1 cellular context compared by ENCODE assay signal in the genomic region with DNA sequence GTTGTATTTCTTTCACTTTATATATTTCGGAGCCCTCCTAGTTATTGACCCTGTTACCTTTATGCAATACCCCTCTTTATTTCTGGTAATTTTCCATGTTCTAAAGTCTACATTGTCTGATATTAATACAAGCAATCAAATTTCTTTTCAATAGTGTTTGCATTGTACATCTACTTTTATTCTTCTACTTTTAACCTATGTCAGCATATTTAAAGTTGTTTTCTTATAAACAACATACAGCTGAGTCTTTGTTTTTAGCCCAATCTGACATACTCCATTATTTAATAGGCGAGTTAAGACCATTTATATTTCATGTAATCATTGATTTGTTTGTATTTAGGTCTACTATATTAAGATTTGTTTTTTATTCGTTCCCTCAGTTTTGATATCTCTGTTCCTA.
A peak's percentile ranks its signal among the peaks of the same experiment; 100 is the strongest.
TF ChIP-seq lines count a peak whose summit lies in the region.

No MANE protein-coding gene starts in this region.

TF ChIP-seq in K562, 482 proteins besides CTCF, POLR2A, EP300 and RAD21 (continued from another document):
- TF ChIP-seq, protein P1, sequence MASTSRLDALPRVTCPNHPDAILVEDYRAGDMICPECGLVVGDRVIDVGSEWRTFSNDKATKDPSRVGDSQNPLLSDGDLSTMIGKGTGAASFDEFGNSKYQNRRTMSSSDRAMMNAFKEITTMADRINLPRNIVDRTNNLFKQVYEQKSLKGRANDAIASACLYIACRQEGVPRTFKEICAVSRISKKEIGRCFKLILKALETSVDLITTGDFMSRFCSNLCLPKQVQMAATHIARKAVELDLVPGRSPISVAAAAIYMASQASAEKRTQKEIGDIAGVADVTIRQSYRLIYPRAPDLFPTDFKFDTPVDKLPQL (IDR thresholded peaks at IDR 0.05; ENCODE audit: extremely low read depth, insufficient read length): no peak
- TF ChIP-seq NFYB (IDR thresholded peaks at IDR 0.05; ENCODE audit: extremely low read depth, insufficient read length): no peak
- TF ChIP-seq MAFF (IDR thresholded peaks at IDR 0.05; ENCODE audit: low read length): peak; percentile 65; the same call in 1 of the 2 replicates
- peak; percentile 73 for TF ChIP-seq MAFK (IDR thresholded peaks at IDR 0.05; ENCODE audit: low read length)
- no peak for TF ChIP-seq NR4A1 (CRISPR knock-in tag; IDR thresholded peaks at IDR 0.05)
- TF ChIP-seq NR4A1 (tag; IDR thresholded peaks at IDR 0.05): no peak
- peak; percentile 77 for TF ChIP-seq C11orf30 (IDR thresholded peaks at IDR 0.05; ENCODE audit: low read depth)
- no peak for TF ChIP-seq SIN3B (IDR thresholded peaks at IDR 0.05; ENCODE audit: low read depth)
TF ChIP-seq in K562: peak in this region for 5.
